ENCODE assay signal across 10 cellular contexts in the genomic region with DNA sequence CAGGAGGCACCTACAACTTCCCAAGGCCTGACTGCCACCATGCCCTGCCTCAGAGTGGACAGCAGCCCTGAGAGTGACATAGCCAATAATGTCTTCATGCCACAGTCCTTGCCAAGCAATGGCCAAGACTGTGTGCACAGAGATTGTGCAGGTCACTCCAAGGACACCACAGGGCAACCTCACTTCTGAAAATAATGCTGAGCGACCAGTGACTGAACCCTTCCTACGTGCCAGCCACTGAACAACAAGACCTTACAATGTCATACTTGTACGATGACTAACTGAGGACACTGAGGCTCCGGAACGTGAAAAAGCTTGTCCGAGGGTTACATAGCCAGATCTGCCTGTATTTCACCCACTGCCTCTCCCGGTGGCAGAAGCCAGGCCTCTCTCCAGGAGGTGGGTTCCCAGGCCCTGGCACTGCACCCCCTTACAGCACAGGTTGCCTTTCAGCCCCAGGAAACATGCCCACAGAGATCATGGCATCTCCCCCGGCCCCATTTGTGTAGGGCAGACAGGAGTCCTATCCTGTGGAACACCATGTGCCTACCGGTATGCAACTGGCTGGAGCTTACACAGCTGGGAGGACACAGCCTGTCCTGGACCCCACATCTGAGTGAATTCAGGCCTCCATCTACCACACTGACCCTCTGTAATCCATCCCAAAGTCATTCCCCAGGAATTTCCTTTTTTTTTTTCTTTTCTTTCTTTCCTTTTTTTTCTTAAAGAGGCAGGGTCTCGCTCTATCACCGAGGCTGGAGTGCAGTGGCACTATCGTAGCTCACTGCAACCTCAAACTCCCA.
A peak's percentile ranks its signal among the peaks of the same experiment; 100 is the strongest.
DNase-seq lines count a peak whose midpoint lies in the region; ATAC-seq and TF ChIP-seq lines count a peak whose summit lies in the region.
"Had no signal": no experiment of that assay in that cellular context is flagged by ENCODE, and none has a peak within 500 bp of the region (broad histone marks: within the 10 kb centered on the region; RNA-seq: fewer than 3 reads in every experiment).

No MANE protein-coding gene starts in this region.

- intact Hi-C loops in upper lobe of right lung (cut with DNase I): loop anchor here (10.0 kb wide), 1 partner anchor 85 kb away; the partner anchor contains the start of gene HEG1

- H3K4me1 ChIP-seq in upper lobe of right lung: peaks cover 44% of the 10 kb centered on the region

- no peak overlapping the region for H3K4me3 ChIP-seq in upper lobe of right lung

- H3K36me3 Mint-ChIP-seq in activated CD8-positive, alpha-beta memory T cell treated with anti-CD3 and anti-CD28 coated beads, Interleukin-2, amount 10 ng/mL, durations not matched to agents 7 days and 5 days: peaks cover 8% of the 10 kb centered on the region
- H3K36me3 Mint-ChIP-seq in immature natural killer cell: no peaks in the 10 kb centered on the region

- no peak for ATAC-seq in activated CD8-positive, alpha-beta memory T cell treated with anti-CD3 and anti-CD28 coated beads, Interleukin-2, amount 10 ng/mL, durations not matched to agents 7 days and 5 days
- ATAC-seq in upper lobe of right lung (no peak), HG02938 (IDR thresholded peaks at IDR 0.05; ENCODE audit: unreplicated experiment) (no peak), HG02970 (IDR thresholded peaks at IDR 0.05; ENCODE audit: low FRiP score, unreplicated experiment) (no peak)

- peak overlapping the region; percentile 64 for H3K27ac Mint-ChIP-seq in activated CD8-positive, alpha-beta memory T cell treated with anti-CD3 and anti-CD28 coated beads, Interleukin-2, amount 10 ng/mL, durations not matched to agents 7 days and 5 days
- H3K27ac Mint-ChIP-seq in immature natural killer cell: peak overlapping the region; percentile 17 to 67 (median 62)

- no peaks in the 10 kb centered on the region for H3K36me3 ChIP-seq in upper lobe of right lung

- TF ChIP-seq CTCF in upper lobe of right lung (IDR thresholded peaks at IDR 0.05): no peak

- CTCF ChIA-PET in activated CD8-positive, alpha-beta memory T cell treated with anti-CD3 and anti-CD28 coated beads, Interleukin-2, amount 10 ng/mL, durations not matched to agents 7 days and 5 days (lab: Charles Lee): interaction anchor here (1.0 to 2.6 kb wide), 5 partner anchors 9 to 88 kb away, joined by 3 to 11 read pairs (median 3); no protein-coding TSS in a partner anchor

- peak overlapping the region; percentile 70 for H3K27ac ChIP-seq in upper lobe of right lung

- H3K27me3 Mint-ChIP-seq in activated CD8-positive, alpha-beta memory T cell treated with anti-CD3 and anti-CD28 coated beads, Interleukin-2, amount 10 ng/mL, durations not matched to agents 7 days and 5 days: peaks cover 71% of the 10 kb centered on the region
- peaks cover 4 to 10% (median 4%) of the 10 kb centered on the region in 3 donors for H3K27me3 Mint-ChIP-seq in immature natural killer cell (ENCODE audit: low read depth in 3 of 3)

- H3K9me3 Mint-ChIP-seq in activated CD8-positive, alpha-beta memory T cell treated with anti-CD3 and anti-CD28 coated beads, Interleukin-2, amount 10 ng/mL, durations not matched to agents 7 days and 5 days (ENCODE audit: low read depth): no peaks in the 10 kb centered on the region
- no peaks in the 10 kb centered on the region for H3K9me3 Mint-ChIP-seq in immature natural killer cell

- H3K4me1 Mint-ChIP-seq in activated CD8-positive, alpha-beta memory T cell treated with anti-CD3 and anti-CD28 coated beads, Interleukin-2, amount 10 ng/mL, durations not matched to agents 7 days and 5 days: peaks cover 44% of the 10 kb centered on the region
- H3K4me1 Mint-ChIP-seq in immature natural killer cell: peaks cover 59 to 75% of the 10 kb centered on the region in 2 donors

- H3K9me3 ChIP-seq in upper lobe of right lung: no peaks in the 10 kb centered on the region

- no peak for DNase-seq in activated CD8-positive, alpha-beta memory T cell treated with anti-CD3 and anti-CD28 coated beads, Interleukin-2, amount 10 ng/mL, durations not matched to agents 7 days and 5 days
- no peak for DNase-seq in activated CD8-positive, alpha-beta memory T cell treated with anti-CD3 and anti-CD28 coated beads, Interleukin-2, amount 50 U/mL, for 48 hours
- DNase-seq in astrocyte of the hippocampus (ENCODE audit: low read depth, low spot score) (peak; percentile 77), immature natural killer cell (no peak), upper lobe of right lung (no peak)
- no peak for DNase-seq in activated effector memory CD4-positive, alpha-beta T cell treated with Interleukin-2 at 50 U/mL for 16 hours
- DNase-seq: left cardiac atrium, NCI-H1694 had no signal

- H3K27me3 ChIP-seq in upper lobe of right lung: no peaks in the 10 kb centered on the region

- no peak overlapping the region for H3K4me3 Mint-ChIP-seq in activated CD8-positive, alpha-beta memory T cell treated with anti-CD3 and anti-CD28 coated beads, Interleukin-2, amount 10 ng/mL, durations not matched to agents 7 days and 5 days
- peak overlapping the region in 4 of 5 donors; percentile 50 to 67 (median 65) for H3K4me3 Mint-ChIP-seq in immature natural killer cell
